In genomic region chr17:7352910-7353635, GRCh38 we compare ENCODE assay signal across 9 cellular contexts. TPM values are rescaled to one million over a fixed set of nuclear protein-coding genes. Genes with fewer than 3 reads are reported as not detected.
DNase-seq lines count a peak whose midpoint lies in the region; ATAC-seq, FAIRE-seq and TF ChIP-seq lines count a peak whose summit lies in the region.
"Had no signal": no experiment of that assay in that cellular context is flagged by ENCODE, and none has a peak within 500 bp of the region (broad histone marks: within the 10 kb centered on the region; RNA-seq: fewer than 3 reads in every experiment).

No MANE protein-coding gene starts in this region.

- H3K4me3 Mint-ChIP-seq in IgD-negative memory B cell = peak overlapping the region; percentile 87 to 96 (median 90)
- H3K4me3 Mint-ChIP-seq in dendritic cell treated with granulocyte-macrophage colony-stimulating factor and Interleukin-4, amounts not matched to agents 40 ng/mL and 50 ng/mL, for 4 days = peak overlapping the region; percentile 97
- peak overlapping the region; percentile 95 for H3K4me3 Mint-ChIP-seq in natural killer cell treated with Interleukin-12 subunit alpha and Interleukin-12 subunit beta and Interleukin-15 and Interleukin-18, amount 100 ng/mL, for 72 hours

- intact Hi-C loops in dendritic cell treated with granulocyte-macrophage colony-stimulating factor and Interleukin-4, amounts not matched to agents 40 ng/mL and 50 ng/mL, for 4 days (cut with micrococcal nuclease) = loop anchor here (5.0 to 10.0 kb wide), 3 partner anchors 52 to 132 kb away; partner anchors contain the start of genes FGF11, NLGN2, POLR2A and SLC35G6
- intact Hi-C loops in posterior vena cava (cut with DNase I) = loop anchor here in 1 of 2 donors (10.0 kb wide), 2 partner anchors 82 to 212 kb away; partner anchors contain the start of genes FGF11, SENP3 and TMEM102

- TF ChIP-seq POLR2A in A549 (IDR thresholded peaks at IDR 0.05; ENCODE audit: low read length) = no peak

- CTCF ChIA-PET in A549 (lab: Yijun Ruan, JAX) = interaction anchor here (0.6 to 6.6 kb wide), 25 partner anchors 9 to 261 kb away, joined by 3 to 232 read pairs (median 4); partner anchors contain the start of genes ACAP1, FGF11, FXR2 and PLSCR3

- peak overlapping the region; percentile 92 to 96; a peak in 4 of 6 replicates for H3K27ac ChIP-seq in A549

- peak overlapping the region; percentile 90 for H3K4me2 ChIP-seq in A549

- H3K27me3 Mint-ChIP-seq in IgD-negative memory B cell = no peaks in the 10 kb centered on the region
- H3K27me3 Mint-ChIP-seq in dendritic cell treated with granulocyte-macrophage colony-stimulating factor and Interleukin-4, amounts not matched to agents 40 ng/mL and 50 ng/mL, for 4 days = peaks cover 12% of the 10 kb centered on the region
- H3K27me3 Mint-ChIP-seq in natural killer cell treated with Interleukin-12 subunit alpha and Interleukin-12 subunit beta and Interleukin-15 and Interleukin-18, amount 100 ng/mL, for 72 hours = no peaks in the 10 kb centered on the region

- POLR2A ChIA-PET in A549 (lab: Yijun Ruan, JAX) = interaction anchor here (0.8 to 3.9 kb wide), 2 partner anchors 45 to 50 kb away, joined by 3 to 25 read pairs; partner anchors contain the start of gene TMEM256

- H3K9me3 ChIP-seq in A549 = no peaks in the 10 kb centered on the region

- H3K27ac Mint-ChIP-seq in IgD-negative memory B cell = peak overlapping the region; percentile 82 to 97 (median 85)
- H3K27ac Mint-ChIP-seq in dendritic cell treated with granulocyte-macrophage colony-stimulating factor and Interleukin-4, amounts not matched to agents 40 ng/mL and 50 ng/mL, for 4 days = peak overlapping the region; percentile 84
- H3K27ac Mint-ChIP-seq in natural killer cell treated with Interleukin-12 subunit alpha and Interleukin-12 subunit beta and Interleukin-15 and Interleukin-18, amount 100 ng/mL, for 72 hours = peak overlapping the region; percentile 84 to 91

- H3K4me1 ChIP-seq in A549 = peaks cover 52% of the 10 kb centered on the region

- 94% methylated on average over 37 of the region's 37 CpGs for WGBS in A549 (ENCODE audit: missing lambda C conversion rate)

- TF ChIP-seq EP300 in A549 (IDR thresholded peaks at IDR 0.05) = no peak

- DNase-seq in A549 (ENCODE audit: low read depth in 1 of 2, low spot score in 1 of 2) (no peak), posterior vena cava (ENCODE audit: low spot score) (no peak), amniotic stem cell (lab: John Stamatoyannopoulos, UW) (no peak), NCI-H1092 (lab: John Stamatoyannopoulos, UW) (no peak)
- no peak for DNase-seq in natural killer cell treated with Interleukin-12 subunit alpha and Interleukin-12 subunit beta and Interleukin-15 and Interleukin-18, amount 100 ng/mL, for 72 hours (ENCODE audit: low spot score)

- H3K36me3 Mint-ChIP-seq in IgD-negative memory B cell = no peaks in the 10 kb centered on the region
- peaks cover 31% of the 10 kb centered on the region for H3K36me3 Mint-ChIP-seq in dendritic cell treated with granulocyte-macrophage colony-stimulating factor and Interleukin-4, amounts not matched to agents 40 ng/mL and 50 ng/mL, for 4 days (ENCODE audit: low read depth)
- no peaks in the 10 kb centered on the region for H3K36me3 Mint-ChIP-seq in natural killer cell treated with Interleukin-12 subunit alpha and Interleukin-12 subunit beta and Interleukin-15 and Interleukin-18, amount 100 ng/mL, for 72 hours

- H3K9me3 Mint-ChIP-seq in IgD-negative memory B cell = no peaks in the 10 kb centered on the region
- H3K9me3 Mint-ChIP-seq in dendritic cell treated with granulocyte-macrophage colony-stimulating factor and Interleukin-4, amounts not matched to agents 40 ng/mL and 50 ng/mL, for 4 days = no peaks in the 10 kb centered on the region
- no peaks in the 10 kb centered on the region for H3K9me3 Mint-ChIP-seq in natural killer cell treated with Interleukin-12 subunit alpha and Interleukin-12 subunit beta and Interleukin-15 and Interleukin-18, amount 100 ng/mL, for 72 hours

- peak overlapping the region; percentile 70 for H3K4me3 ChIP-seq in A549

- H3K4me1 Mint-ChIP-seq in IgD-negative memory B cell = peaks cover 9 to 23% (median 21%) of the 10 kb centered on the region in 3 donors
- peaks cover 71% of the 10 kb centered on the region for H3K4me1 Mint-ChIP-seq in dendritic cell treated with granulocyte-macrophage colony-stimulating factor and Interleukin-4, amounts not matched to agents 40 ng/mL and 50 ng/mL, for 4 days (ENCODE audit: low read depth)
- H3K4me1 Mint-ChIP-seq in natural killer cell treated with Interleukin-12 subunit alpha and Interleukin-12 subunit beta and Interleukin-15 and Interleukin-18, amount 100 ng/mL, for 72 hours (ENCODE audit: low read depth in 2 of 2) = peaks cover 17 to 41% of the 10 kb centered on the region in 2 donors

- no peak for TF ChIP-seq RAD21 in A549 (conservative IDR thresholded peaks at IDR 0.05 in 1 of 2, IDR thresholded peaks at IDR 0.05 in 1 of 2)

- ATAC-seq in A549 = no peak
- no peak for ATAC-seq in natural killer cell treated with Interleukin-12 subunit alpha and Interleukin-12 subunit beta and Interleukin-15 and Interleukin-18, amount 100 ng/mL, for 72 hours
- no peak for ATAC-seq in HG03025 (IDR thresholded peaks at IDR 0.05; ENCODE audit: low FRiP score, unreplicated experiment)

- no peak for TF ChIP-seq CTCF in A549 (IDR thresholded peaks at IDR 0.05)

- no peak for FAIRE-seq in A549 (lab: Jason Lieb, UNC)

TF ChIP-seq in A549, 52 proteins besides CTCF, POLR2A, EP300 and RAD21:
- TF ChIP-seq POLR2AphosphoS2 (conservative IDR thresholded peaks at IDR 0.05; ENCODE audit: low read length) = no peak

RNA-seq across cellular contexts. Expression of gene KCTD11, which starts 1.1 kb away (rescaled TPM):
- polyA plus RNA-seq in A549 (2011; rRNA removed) = 6.1 and 7.0 TPM in 2 replicates
- 4.9 and 7.7 TPM in 2 replicates for polyA plus RNA-seq in A549 (2012; cell fraction: cytosol; rRNA removed)
- polyA plus RNA-seq in A549 (2012; cell fraction: nucleus; rRNA removed) = 11.1 and 14.7 TPM in 2 replicates
- 9.6 to 10.7 TPM (median 10.3 TPM) in 3 replicates for polyA plus RNA-seq in A549 (2017; fragmentation: RNase III; extraction: RNeasy Plus Mini Kit Qiagen cat#74134 plus additional on column Dnase treatment)
- 6.9 and 8.8 TPM in 2 replicates for polyA minus RNA-seq in A549 (2011; rRNA and poly(A)+ RNA removed)
- 6.8 TPM for polyA plus RNA-seq in IgD-negative memory B cell
- 10 to 100 TPM in 1 of 2 donors, 1 to 10 TPM in 1; 6.7 to 13.0 TPM for total RNA-seq in natural killer cell treated with Interleukin-12 subunit alpha and Interleukin-12 subunit beta and Interleukin-15 and Interleukin-18, amount 100 ng/mL, for 72 hours
- 10 to 100 TPM in 1 of 2 donors, 1 to 10 TPM in 1; 8.8 to 10.0 TPM for total RNA-seq in posterior vena cava

RNA-seq across cellular contexts. Expression of gene TMEM95, which starts 1.9 kb away (rescaled TPM):
- polyA plus RNA-seq in A549 (2011; rRNA removed) = not detected in 2 replicates
- polyA plus RNA-seq in A549 (2012; cell fraction: cytosol; rRNA removed) = not detected in 2 replicates
- not detected in 2 replicates for polyA plus RNA-seq in A549 (2012; cell fraction: nucleus; rRNA removed)
- polyA plus RNA-seq in A549 (2017; fragmentation: RNase III; extraction: RNeasy Plus Mini Kit Qiagen cat#74134 plus additional on column Dnase treatment) = not detected in 3 replicates
- polyA minus RNA-seq in A549 (2011; rRNA and poly(A)+ RNA removed) = not detected in 2 replicates
- not detected for polyA plus RNA-seq in IgD-negative memory B cell
- total RNA-seq in natural killer cell treated with Interleukin-12 subunit alpha and Interleukin-12 subunit beta and Interleukin-15 and Interleukin-18, amount 100 ng/mL, for 72 hours = not detected
- total RNA-seq in posterior vena cava = not detected
- total RNA-seq: esophagus mucosa had no signal

RNA-seq across cellular contexts. Expression of gene ACAP1, which starts 16.7 kb away (rescaled TPM):
- 0.03 and 0.41 TPM in 2 replicates for polyA plus RNA-seq in A549 (2011; rRNA removed)
- 1.5 TPM in 2 replicates for polyA plus RNA-seq in A549 (2012; cell fraction: cytosol; rRNA removed)
- polyA plus RNA-seq in A549 (2012; cell fraction: nucleus; rRNA removed) = 0.55 and 1.5 TPM in 2 replicates
- polyA plus RNA-seq in A549 (2017; fragmentation: RNase III; extraction: RNeasy Plus Mini Kit Qiagen cat#74134 plus additional on column Dnase treatment) = 1.3 to 2.1 TPM (median 1.4 TPM) in 3 replicates
- polyA minus RNA-seq in A549 (2011; rRNA and poly(A)+ RNA removed) = not detected in 2 replicates
- 251 TPM for polyA plus RNA-seq in IgD-negative memory B cell
- total RNA-seq in natural killer cell treated with Interleukin-12 subunit alpha and Interleukin-12 subunit beta and Interleukin-15 and Interleukin-18, amount 100 ng/mL, for 72 hours = 100 to 1,000 TPM; 240 to 419 TPM
- total RNA-seq in posterior vena cava = 10 to 100 TPM; 11.9 to 15.2 TPM

RNA-seq across cellular contexts. Expression of gene NEURL4, which starts 23.9 kb away (rescaled TPM):
- polyA plus RNA-seq in A549 (2011; rRNA removed) = 12.2 and 18.3 TPM in 2 replicates
- polyA plus RNA-seq in A549 (2012; cell fraction: cytosol; rRNA removed) = 30.8 and 32.2 TPM in 2 replicates
- polyA plus RNA-seq in A549 (2012; cell fraction: nucleus; rRNA removed) = 199 and 235 TPM in 2 replicates
- polyA plus RNA-seq in A549 (2017; fragmentation: RNase III; extraction: RNeasy Plus Mini Kit Qiagen cat#74134 plus additional on column Dnase treatment) = 44.2 to 50.4 TPM (median 47.5 TPM) in 3 replicates
- polyA minus RNA-seq in A549 (2011; rRNA and poly(A)+ RNA removed) = 34.8 and 46.0 TPM in 2 replicates
- polyA plus RNA-seq in IgD-negative memory B cell = 1.7 TPM
- 10 to 100 TPM; 37.6 to 76.7 TPM for total RNA-seq in natural killer cell treated with Interleukin-12 subunit alpha and Interleukin-12 subunit beta and Interleukin-15 and Interleukin-18, amount 100 ng/mL, for 72 hours
- total RNA-seq in posterior vena cava = 10 to 100 TPM; 20.0 to 22.8 TPM

RNA-seq across cellular contexts. Expression of gene TNK1, which starts 27.8 kb away (rescaled TPM):
- polyA plus RNA-seq in A549 (2011; rRNA removed) (1.2 and 1.8 TPM in 2 replicates), A549 (2017; fragmentation: RNase III; extraction: RNeasy Plus Mini Kit Qiagen cat#74134 plus additional on column Dnase treatment) (2.1 to 2.4 TPM (median 2.2 TPM) in 3 replicates), IgD-negative memory B cell (4.4 TPM)
- polyA plus RNA-seq in A549 (2012; cell fraction: cytosol; rRNA removed) = 0.96 and 1.3 TPM in 2 replicates
- 2.4 and 3.3 TPM in 2 replicates for polyA plus RNA-seq in A549 (2012; cell fraction: nucleus; rRNA removed)
- 2.3 and 2.4 TPM in 2 replicates for polyA minus RNA-seq in A549 (2011; rRNA and poly(A)+ RNA removed)
- under 1 TPM in 1 of 2 donors, not detected in 1; 0.36 TPM for total RNA-seq in natural killer cell treated with Interleukin-12 subunit alpha and Interleukin-12 subunit beta and Interleukin-15 and Interleukin-18, amount 100 ng/mL, for 72 hours
- 1 to 10 TPM; 1.6 to 1.8 TPM for total RNA-seq in posterior vena cava

Comparison
In these comparisons a context has a peak if more than half of its experiments do, and no peak if none do; other contexts are left out.
1. RNA of gene ACAP1, which starts 16.7 kb away (total RNA-seq): 240 to 419 TPM in natural killer cell treated with Interleukin-12 subunit alpha and Interleukin-12 subunit beta and Interleukin-15 and Interleukin-18, amount 100 ng/mL, for 72 hours; 11.9 to 15.2 TPM in posterior vena cava; every median in the first group is over 10 times any median in the second.
2. Peak in every context shown above with its lines, with median percentiles within 50 percentile points of each other: H3K27ac Mint-ChIP-seq and H3K4me3 Mint-ChIP-seq.